15 cellular contexts compared by ENCODE assay signal in genomic region chr2:27261241-27261925, GRCh38. TPM values are rescaled to one million over a fixed set of nuclear protein-coding genes. Genes with fewer than 3 reads are reported as not detected.
DNase-seq lines count a peak whose midpoint lies in the region; ATAC-seq, FAIRE-seq and TF ChIP-seq lines count a peak whose summit lies in the region.
"Had no signal": no experiment of that assay in that cellular context is flagged by ENCODE, and none has a peak within 500 bp of the region (broad histone marks: within the 10 kb centered on the region; RNA-seq: fewer than 3 reads in every experiment).

No MANE protein-coding gene starts in this region.

- WGBS in pancreas, 2 donors, result 59 to 66% methylated on average over 11 of the region's 11 CpGs

- peaks cover 23 to 38% (median 25%) of the 10 kb centered on the region in 4 donors for H3K4me1 Mint-ChIP-seq in CD4-positive, alpha-beta memory T cell
- H3K4me1 Mint-ChIP-seq in natural killer cell treated with Interleukin-12 subunit alpha and Interleukin-12 subunit beta and Interleukin-15 and Interleukin-18, amount 100 ng/mL, for 72 hours (ENCODE audit: low read depth in 2 of 2), result peaks cover 18 to 22% of the 10 kb centered on the region in 2 donors

- no peak for TF ChIP-seq CTCF in bronchial epithelial cell (IDR thresholded peaks at IDR 0.05; ENCODE audit: insufficient read depth, low read length, severe bottlenecking)
- TF ChIP-seq CTCF in pancreas (IDR thresholded peaks at IDR 0.05), result no peak

- H3K36me3 ChIP-seq in CD4-positive, alpha-beta memory T cell (ENCODE audit: insufficient read depth, low read length), result no peaks in the 10 kb centered on the region
- H3K36me3 ChIP-seq in bronchial epithelial cell (ENCODE audit: control insufficient read depth, insufficient read depth, low read length) (no peaks in the 10 kb centered on the region), pancreas (no peaks in the 10 kb centered on the region)
- H3K36me3 ChIP-seq: vagina had no signal

- peaks cover 23% of the 10 kb centered on the region for H3K4me1 ChIP-seq in CD4-positive, alpha-beta memory T cell (ENCODE audit: insufficient read depth, low read length)
- H3K4me1 ChIP-seq in pancreas, result peaks cover 0 to 6% (median 4%) of the 10 kb centered on the region in 3 donors

- no peak overlapping the region for H3K27ac ChIP-seq in CD4-positive, alpha-beta memory T cell (ENCODE audit: low read depth, low read length)
- no peak overlapping the region for H3K27ac ChIP-seq in pancreas
- H3K27ac ChIP-seq: epithelial cell of prostate, RWPE1, vagina had no signal

- FAIRE-seq in bronchial epithelial cell (lab: Jason Lieb, UNC), result peak; percentile 52
- no peak for FAIRE-seq in pancreas (lab: Jason Lieb, UNC)
- FAIRE-seq: GM12891 had no signal

- peak overlapping the region in 1 of 2 donors; percentile 35 for H3K4me3 ChIP-seq in CD4-positive, alpha-beta memory T cell (ENCODE audit: low read length in 2 of 2)
- H3K4me3 ChIP-seq in bronchial epithelial cell (ENCODE audit: low read depth, low read length) (no peak overlapping the region), pancreas (no peak overlapping the region)

- no peak for TF ChIP-seq POLR2A in erythroblast (IDR thresholded peaks at IDR 0.05; ENCODE audit: low read length)

- H3K27me3 ChIP-seq in CD4-positive, alpha-beta memory T cell (ENCODE audit: insufficient read depth, low read length), result peaks cover 50% of the 10 kb centered on the region
- H3K27me3 ChIP-seq in bronchial epithelial cell (ENCODE audit: control insufficient read depth, insufficient read depth, low read length) (peaks cover 53% of the 10 kb centered on the region), pancreas (peaks cover 0 to 20% (median 0%) of the 10 kb centered on the region in 4 donors)

- POLR2A ChIA-PET in CD4-positive, alpha-beta memory T cell (lab: Charles Lee; ENCODE audit: partially characterized antibody), result no interaction called here

- H3K27me3 Mint-ChIP-seq in CD4-positive, alpha-beta memory T cell, result peaks cover 49 to 60% of the 10 kb centered on the region in 2 donors
- peaks cover 51 to 53% of the 10 kb centered on the region in 2 donors for H3K27me3 Mint-ChIP-seq in natural killer cell treated with Interleukin-12 subunit alpha and Interleukin-12 subunit beta and Interleukin-15 and Interleukin-18, amount 100 ng/mL, for 72 hours

- H3K9me3 ChIP-seq in CD4-positive, alpha-beta memory T cell (ENCODE audit: control insufficient read depth in 1 of 2, low read length in 2 of 2), result no peaks in the 10 kb centered on the region
- no peaks in the 10 kb centered on the region for H3K9me3 ChIP-seq in pancreas
- H3K9me3 ChIP-seq: vagina had no signal

- peaks cover 0 to 2% (median 0%) of the 10 kb centered on the region in 8 donors for H3K9me3 Mint-ChIP-seq in CD4-positive, alpha-beta memory T cell
- H3K9me3 Mint-ChIP-seq in natural killer cell treated with Interleukin-12 subunit alpha and Interleukin-12 subunit beta and Interleukin-15 and Interleukin-18, amount 100 ng/mL, for 72 hours, result no peaks in the 10 kb centered on the region

- no peak for ATAC-seq in natural killer cell treated with Interleukin-12 subunit alpha and Interleukin-12 subunit beta and Interleukin-15 and Interleukin-18, amount 100 ng/mL, for 72 hours
- no peak for ATAC-seq in HG02678 (IDR thresholded peaks at IDR 0.05; ENCODE audit: unreplicated experiment)
- no peak for ATAC-seq in GM21717 (IDR thresholded peaks at IDR 0.05; ENCODE audit: unreplicated experiment)
- ATAC-seq in pancreas, result no peak

- CTCF ChIA-PET in CD4-positive, alpha-beta memory T cell (lab: Charles Lee; ENCODE audit: partially characterized antibody), result no interaction called here

- H3K4me3 Mint-ChIP-seq in CD4-positive, alpha-beta memory T cell, result peak overlapping the region; percentile 53 to 84 (median 73)
- H3K4me3 Mint-ChIP-seq in natural killer cell treated with Interleukin-12 subunit alpha and Interleukin-12 subunit beta and Interleukin-15 and Interleukin-18, amount 100 ng/mL, for 72 hours, result peak overlapping the region; percentile 51

- H3K27ac Mint-ChIP-seq in CD4-positive, alpha-beta memory T cell, result peak overlapping the region in 3 of 7 donors; percentile 30 to 71 (median 49)
- H3K27ac Mint-ChIP-seq in natural killer cell treated with Interleukin-12 subunit alpha and Interleukin-12 subunit beta and Interleukin-15 and Interleukin-18, amount 100 ng/mL, for 72 hours, result no peak overlapping the region

- no peak for DNase-seq in CD4-positive, alpha-beta memory T cell
- DNase-seq in HT1080 (ENCODE audit: low read depth) (peak; percentile 26), bronchial epithelial cell (ENCODE audit: low read depth) (no peak), erythroblast (lab: John Stamatoyannopoulos, UW) (no peak), pancreas (no peak)
- no peak for DNase-seq in natural killer cell treated with Interleukin-12 subunit alpha and Interleukin-12 subunit beta and Interleukin-15 and Interleukin-18, amount 100 ng/mL, for 72 hours (ENCODE audit: low spot score)
- DNase-seq: activated CD4-positive, CD25-positive, alpha-beta regulatory T cell; NCI-H446 had no signal

- H3K36me3 Mint-ChIP-seq in CD4-positive, alpha-beta memory T cell, result peaks cover 0 to 3% of the 10 kb centered on the region in 2 donors
- no peaks in the 10 kb centered on the region for H3K36me3 Mint-ChIP-seq in natural killer cell treated with Interleukin-12 subunit alpha and Interleukin-12 subunit beta and Interleukin-15 and Interleukin-18, amount 100 ng/mL, for 72 hours

- intact Hi-C loops in CD4-positive, alpha-beta memory T cell (cut with micrococcal nuclease), result loop anchor here (5.0 kb wide), 1 partner anchor 44 kb away; the partner anchor contains the start of gene CAD
- intact Hi-C loops in pancreas (cut with DNase I), result no loop called here

RNA-seq across cellular contexts. Expression of gene SLC30A3, which starts 1.5 kb away (rescaled TPM):
- total RNA-seq in CD4-positive, alpha-beta memory T cell, result not detected
- polyA plus RNA-seq in CD4-positive, alpha-beta memory T cell, result not detected
- total RNA-seq in HT1080 (2014; rRNA removed; shearing (Covaris generic)), result 5.0 and 13.5 TPM in 2 replicates
- 3.0 and 4.1 TPM in 2 replicates for polyA plus RNA-seq in HT1080 (2015; cell fraction: cytosol; rRNA removed)
- 2.5 and 3.4 TPM in 2 replicates for polyA plus RNA-seq in HT1080 (2015; cell fraction: nucleus; rRNA removed)
- total RNA-seq in bronchial epithelial cell (not detected in 2 replicates), pancreas (under 1 TPM in 1 of 6 donors, not detected in 5; 0.12 TPM)
- total RNA-seq in natural killer cell treated with Interleukin-12 subunit alpha and Interleukin-12 subunit beta and Interleukin-15 and Interleukin-18, amount 100 ng/mL, for 72 hours, result not detected
- under 1 TPM in 1 of 2 donors, not detected in 1; 0.15 TPM for polyA plus RNA-seq in pancreas
- total RNA-seq: M059J had no signal

RNA-seq across cellular contexts. Expression of gene DNAJC5G, which starts 13.8 kb away (rescaled TPM):
- not detected for total RNA-seq in CD4-positive, alpha-beta memory T cell
- polyA plus RNA-seq in CD4-positive, alpha-beta memory T cell, result not detected
- not detected in 2 replicates for total RNA-seq in HT1080 (2014; rRNA removed; shearing (Covaris generic))
- not detected in 2 replicates for polyA plus RNA-seq in HT1080 (2015; cell fraction: cytosol; rRNA removed)
- polyA plus RNA-seq in HT1080 (2015; cell fraction: nucleus; rRNA removed), result not detected in 2 replicates
- total RNA-seq in bronchial epithelial cell (not detected in 2 replicates), pancreas (under 1 TPM in 1 of 6 donors, not detected in 5; 0.06 TPM)
- not detected for total RNA-seq in natural killer cell treated with Interleukin-12 subunit alpha and Interleukin-12 subunit beta and Interleukin-15 and Interleukin-18, amount 100 ng/mL, for 72 hours
- under 1 TPM in 1 of 2 donors, not detected in 1; 0.34 TPM for polyA plus RNA-seq in pancreas
- total RNA-seq: M059J had no signal

RNA-seq across cellular contexts. Expression of gene TRIM54, which starts 20.8 kb away (rescaled TPM):
- total RNA-seq in CD4-positive, alpha-beta memory T cell, result under 1 TPM in 1 of 2 experiments, not detected in 1; 0.17 TPM
- not detected for polyA plus RNA-seq in CD4-positive, alpha-beta memory T cell
- 0.13 and 1.2 TPM in 2 replicates for total RNA-seq in HT1080 (2014; rRNA removed; shearing (Covaris generic))
- polyA plus RNA-seq in HT1080 (2015; cell fraction: cytosol; rRNA removed), result 0.28 TPM in 1 of 2 replicates, not detected in the other
- 0.10 and 0.54 TPM in 2 replicates for polyA plus RNA-seq in HT1080 (2015; cell fraction: nucleus; rRNA removed)
- total RNA-seq in bronchial epithelial cell, result not detected in 2 replicates
- total RNA-seq in natural killer cell treated with Interleukin-12 subunit alpha and Interleukin-12 subunit beta and Interleukin-15 and Interleukin-18, amount 100 ng/mL, for 72 hours, result under 1 TPM; 0.28 to 0.33 TPM
- 1 to 10 TPM in 1 of 6 donors, under 1 TPM in 5; 0.08 to 1.1 (median 0.33) TPM for total RNA-seq in pancreas
- polyA plus RNA-seq in pancreas, result under 1 TPM; 0.27 to 0.31 TPM

RNA-seq across cellular contexts. Expression of gene CAD, which starts 44.2 kb away (rescaled TPM):
- 10 to 100 TPM; 47.6 to 49.3 TPM for total RNA-seq in CD4-positive, alpha-beta memory T cell
- polyA plus RNA-seq in CD4-positive, alpha-beta memory T cell, result 10 to 100 TPM; 11.3 to 24.1 TPM
- 52.9 and 54.0 TPM in 2 replicates for total RNA-seq in HT1080 (2014; rRNA removed; shearing (Covaris generic))
- 16.4 and 19.3 TPM in 2 replicates for polyA plus RNA-seq in HT1080 (2015; cell fraction: cytosol; rRNA removed)
- 117 and 119 TPM in 2 replicates for polyA plus RNA-seq in HT1080 (2015; cell fraction: nucleus; rRNA removed)
- 21.6 and 24.3 TPM in 2 replicates for total RNA-seq in bronchial epithelial cell
- 100 to 1,000 TPM in 1 of 2 donors, 10 to 100 TPM in 1; 50.6 to 175 TPM for total RNA-seq in natural killer cell treated with Interleukin-12 subunit alpha and Interleukin-12 subunit beta and Interleukin-15 and Interleukin-18, amount 100 ng/mL, for 72 hours
- total RNA-seq in pancreas, result 10 to 100 TPM in 5 of 6 donors, 1 to 10 TPM in 1; 9.6 to 23.4 (median 14.7) TPM
- 10 to 100 TPM; 17.5 to 24.6 TPM for polyA plus RNA-seq in pancreas

RNA-seq across cellular contexts. Expression of gene UCN, which starts 46.9 kb away (rescaled TPM):
- total RNA-seq in CD4-positive, alpha-beta memory T cell, result 1 to 10 TPM; 5.1 to 5.4 TPM
- under 1 TPM in 1 of 2 donors, not detected in 1; 0.84 TPM for polyA plus RNA-seq in CD4-positive, alpha-beta memory T cell
- 9.3 and 12.6 TPM in 2 replicates for total RNA-seq in HT1080 (2014; rRNA removed; shearing (Covaris generic))
- polyA plus RNA-seq in HT1080 (2015; cell fraction: cytosol; rRNA removed), result 4.9 and 7.8 TPM in 2 replicates
- 30.7 and 33.7 TPM in 2 replicates for polyA plus RNA-seq in HT1080 (2015; cell fraction: nucleus; rRNA removed)
- total RNA-seq in bronchial epithelial cell (0.51 and 1.8 TPM in 2 replicates), pancreas (1 to 10 TPM in 1 of 6 donors, under 1 TPM in 5; 0.51 to 1.0 (median 0.76) TPM)
- 1 to 10 TPM; 1.3 TPM for total RNA-seq in natural killer cell treated with Interleukin-12 subunit alpha and Interleukin-12 subunit beta and Interleukin-15 and Interleukin-18, amount 100 ng/mL, for 72 hours
- 1 to 10 TPM; 2.7 to 4.6 TPM for polyA plus RNA-seq in pancreas
